ENCODE assay signal across 26 cellular contexts in genomic region chr6:26362836-26363220, GRCh38. TPM values are rescaled to one million over a fixed set of nuclear protein-coding genes. Genes with fewer than 3 reads are reported as not detected.
DNase-seq lines count a peak whose midpoint lies in the region; TF ChIP-seq lines count a peak whose summit lies in the region.
"Had no signal": no experiment of that assay in that cellular context is flagged by ENCODE, and none has a peak within 500 bp of the region (broad histone marks: within the 10 kb centered on the region; RNA-seq: fewer than 3 reads in every experiment).

No MANE protein-coding gene starts in this region.

- BruUV-seq in OCI-LY7 (replicated peaks; lab: Mats Ljungman, UMichigan), result no TSS peak

- H3K4me1 ChIP-seq in HEK293 (ENCODE audit: control insufficient read depth, insufficient read depth, low read length) (peaks cover 8% of the 10 kb centered on the region), OCI-LY7 (ENCODE audit: insufficient read depth, low read length, poor library complexity, severe bottlenecking) (peaks cover 81% of the 10 kb centered on the region)

- H3K9me3 Mint-ChIP-seq in activated naive CD8-positive, alpha-beta T cell (ENCODE audit: low read depth), result no peaks in the 10 kb centered on the region
- no peaks in the 10 kb centered on the region for H3K9me3 Mint-ChIP-seq in activated naive CD8-positive, alpha-beta T cell treated with anti-CD3 and anti-CD28 coated beads for 36 hours
- H3K9me3 Mint-ChIP-seq in neural crest cell, result no peaks in the 10 kb centered on the region
- H3K9me3 Mint-ChIP-seq: activated CD4-positive, alpha-beta T cell treated with anti-CD3 and anti-CD28 coated beads, Interleukin-2, amount 10 ng/mL, durations not matched to agents 24 days and 14 days; activated T-helper 2 cell treated with anti-CD3 and anti-CD28 coated beads, Interferon-gamma antibody, Interleukin-2, Interleukin-4, amounts not matched to agents 10 μg/mL and 5 μg/mL and 100 μg/mL, durations not matched to agents 14 hours and 24 hours and 36 hours had no signal

- H3K4me3 Mint-ChIP-seq in activated naive CD8-positive, alpha-beta T cell, result peak overlapping the region; percentile 24
- no peak overlapping the region for H3K4me3 Mint-ChIP-seq in activated naive CD8-positive, alpha-beta T cell treated with anti-CD3 and anti-CD28 coated beads for 36 hours
- H3K4me3 Mint-ChIP-seq in neural crest cell, result peak overlapping the region; percentile 8

- POLR2A ChIA-PET in HEK293 (lab: Yijun Ruan, JAX) (interaction anchor here (0.8 to 1.9 kb wide), 2 partner anchors 21 to 170 kb away, joined by 3 to 8 read pairs; partner anchors contain the start of gene BTN2A2), OCI-LY7 (lab: Charles Lee) (interaction anchor here (0.7 to 2.4 kb wide), 18 partner anchors 8 to 1530 kb away, joined by 3 to 20 read pairs (median 4); partner anchors contain the start of gene HMGN4)

- H3K4me2 ChIP-seq in OCI-LY7 (ENCODE audit: low read length), result peak overlapping the region; percentile 62
- H3K4me2 ChIP-seq: BLaER1 treated with 17β-estradiol and CSF1 and Interleukin-3, amounts not matched to agents 10 nM and 100 nM had no signal

- H3K9me3 ChIP-seq in HEK293 (ENCODE audit: control insufficient read depth, insufficient read depth, low read depth, low read length) (no peaks in the 10 kb centered on the region), OCI-LY7 (ENCODE audit: low read length) (no peaks in the 10 kb centered on the region; the same call in 1 of the 2 replicates)
- H3K9me3 ChIP-seq: BLaER1 treated with 17β-estradiol and CSF1 and Interleukin-3, amounts not matched to agents 10 nM and 100 nM; heart right ventricle; suprapubic skin had no signal

- intact Hi-C loops in OCI-LY7 (cut with micrococcal nuclease; ENCODE audit: unreplicated experiment), result loop anchor here (5.0 to 10.0 kb wide), 6 partner anchors 91 to 1848 kb away; a partner anchor contains a TSS

- DNase-seq in activated naive CD8-positive, alpha-beta T cell treated with anti-CD3 and anti-CD28 coated beads for 36 hours, result no peak
- no peak for DNase-seq in OCI-LY7 (ENCODE audit: low spot score)
- DNase-seq in neural crest cell (ENCODE audit: low read depth, low spot score), result no peak
- no peak for DNase-seq in stimulated activated CD8-positive, alpha-beta memory T cell treated with anti-CD3 and anti-CD28 coated beads, Interleukin-4, amount 100 ng/mL, for 48 hours
- DNase-seq in pons (ENCODE audit: low spot score), result no peak
- DNase-seq in NCI-H2196 treated with DMSO at 0.1 percent for 48 hours (lab: John Stamatoyannopoulos, UW; ENCODE audit: unreplicated experiment), result no peak
- DNase-seq: activated CD4-positive, alpha-beta T cell treated with anti-CD3 and anti-CD28 coated beads, Interleukin-2, amount 10 ng/mL, durations not matched to agents 24 days and 14 days; brain microvascular endothelial cell; effector memory CD4-positive, alpha-beta T cell; foreskin keratinocyte; heart right ventricle; KBM-7; NCI-H1048; NCI-H187; NCI-H2171 treated with DMSO at 0.1 percent for 48 hours; NCI-H526; nucleus accumbens; small intestine; stimulated activated CD4-positive, alpha-beta T cell treated with anti-CD3 and anti-CD28 coated beads, Interleukin-1b, Interleukin-23, amount 100 ng/mL, for 48 hours; T-helper 17 cell had no signal

- H3K36me3 ChIP-seq in HEK293 (ENCODE audit: control insufficient read depth in 2 of 2, insufficient read depth in 1 of 2, low read length in 2 of 2) (no peaks in the 10 kb centered on the region), OCI-LY7 (ENCODE audit: insufficient read depth, low read length) (no peaks in the 10 kb centered on the region)
- H3K36me3 ChIP-seq: BLaER1 treated with 17β-estradiol and CSF1 and Interleukin-3, amounts not matched to agents 10 nM and 100 nM; brain microvascular endothelial cell; heart right ventricle; suprapubic skin had no signal

- H3K36me3 Mint-ChIP-seq in activated naive CD8-positive, alpha-beta T cell, result peaks cover 7% of the 10 kb centered on the region
- peaks cover 2% of the 10 kb centered on the region for H3K36me3 Mint-ChIP-seq in activated naive CD8-positive, alpha-beta T cell treated with anti-CD3 and anti-CD28 coated beads for 36 hours
- no peaks in the 10 kb centered on the region for H3K36me3 Mint-ChIP-seq in neural crest cell (ENCODE audit: low read depth)

- peak overlapping the region; percentile 92 for H3K27ac Mint-ChIP-seq in activated naive CD8-positive, alpha-beta T cell
- H3K27ac Mint-ChIP-seq in activated naive CD8-positive, alpha-beta T cell treated with anti-CD3 and anti-CD28 coated beads for 36 hours, result no peak overlapping the region
- no peak overlapping the region for H3K27ac Mint-ChIP-seq in neural crest cell (ENCODE audit: unreplicated experiment)
- H3K27ac Mint-ChIP-seq: T-helper 17 cell had no signal

- TF ChIP-seq CTCF in HEK293 (tag by site-specific recombination; IDR thresholded peaks at IDR 0.05) (no peak), OCI-LY7 (conservative IDR thresholded peaks at IDR 0.05; ENCODE audit: low read length) (no peak), neural crest cell (conservative IDR thresholded peaks at IDR 0.05) (no peak)

- peaks cover 51% of the 10 kb centered on the region for H3K4me1 Mint-ChIP-seq in activated naive CD8-positive, alpha-beta T cell (ENCODE audit: low read depth)
- H3K4me1 Mint-ChIP-seq in activated naive CD8-positive, alpha-beta T cell treated with anti-CD3 and anti-CD28 coated beads for 36 hours, result peaks cover 38% of the 10 kb centered on the region
- H3K4me1 Mint-ChIP-seq in neural crest cell, result peaks cover 3% of the 10 kb centered on the region

- H3K4me3 ChIP-seq in HEK293 (ENCODE audit: low read depth, low read length) (no peak overlapping the region), OCI-LY7 (ENCODE audit: low read depth, low read length, poor library complexity, severe bottlenecking) (peak overlapping the region; percentile 0)
- H3K4me3 ChIP-seq: BLaER1 treated with 17β-estradiol and CSF1 and Interleukin-3, amounts not matched to agents 10 nM and 100 nM; heart right ventricle; suprapubic skin had no signal

- CTCF ChIA-PET in HEK293 (lab: Yijun Ruan, JAX), result interaction anchor here (1.2 kb wide), 1 partner anchor 17 kb away, joined by 4 read pairs; no protein-coding TSS in a partner anchor
- CTCF ChIA-PET in OCI-LY7 (lab: Charles Lee; ENCODE audit: unreplicated experiment), result interaction anchor here (1.6 kb wide), 1 partner anchor 21 kb away, joined by 6 read pairs; no protein-coding TSS in a partner anchor

- no peaks in the 10 kb centered on the region for H3K9me2 ChIP-seq in OCI-LY7 (ENCODE audit: insufficient read depth, low read length)

- H3K79me2 ChIP-seq in OCI-LY7 (ENCODE audit: insufficient read depth, low read depth, low read length), result peaks cover 34% of the 10 kb centered on the region

- no peaks in the 10 kb centered on the region for H4K20me1 ChIP-seq in OCI-LY7 (ENCODE audit: insufficient read depth, low read length)
- H4K20me1 ChIP-seq: BLaER1 treated with 17β-estradiol and CSF1 and Interleukin-3, amounts not matched to agents 10 nM and 100 nM had no signal

- H3K27me3 Mint-ChIP-seq in activated naive CD8-positive, alpha-beta T cell, result no peaks in the 10 kb centered on the region
- no peaks in the 10 kb centered on the region for H3K27me3 Mint-ChIP-seq in activated naive CD8-positive, alpha-beta T cell treated with anti-CD3 and anti-CD28 coated beads for 36 hours
- H3K27me3 Mint-ChIP-seq in neural crest cell (ENCODE audit: low read depth), result no peaks in the 10 kb centered on the region
- H3K27me3 Mint-ChIP-seq: activated CD4-positive, alpha-beta T cell treated with anti-CD3 and anti-CD28 coated beads, Interleukin-2, amount 10 ng/mL, durations not matched to agents 24 days and 14 days; T-helper 17 cell had no signal

- H3K27ac ChIP-seq in HEK293 (ENCODE audit: extremely low read depth, low read depth, low read length) (no peak overlapping the region), OCI-LY7 (ENCODE audit: low read depth, low read length, poor library complexity, severe bottlenecking) (peak overlapping the region; percentile 96)
- H3K27ac ChIP-seq: BLaER1 treated with 17β-estradiol and CSF1 and Interleukin-3, amounts not matched to agents 10 nM and 100 nM; brain microvascular endothelial cell; foreskin keratinocyte; heart right ventricle; RWPE1; suprapubic skin had no signal

- peak overlapping the region; percentile 56; the same call in 1 of the 2 replicates for H2AFZ ChIP-seq in OCI-LY7 (ENCODE audit: low read length)

TF ChIP-seq in HEK293, 187 proteins besides CTCF, POLR2A, EP300 and RAD21 (continues in another document):
- TF ChIP-seq ZNF280D (tag by site-specific recombination; IDR thresholded peaks at IDR 0.05), result no peak

RNA-seq across cellular contexts. Expression of gene BTN3A2, which starts 2.2 kb away (rescaled TPM):
- 10 to 100 TPM; 25.6 to 27.0 TPM for total RNA-seq in activated naive CD8-positive, alpha-beta T cell treated with anti-CD3 and anti-CD28 coated beads for 36 hours
- 47.9 and 54.5 TPM in 2 replicates for total RNA-seq in OCI-LY7 (2014; rRNA removed; shearing (Covaris generic))
- total RNA-seq in OCI-LY7 (2022) (70.8 and 95.7 TPM in 2 replicates), neural crest cell (9.6 and 12.5 TPM in 2 replicates)

RNA-seq across cellular contexts. Expression of gene BTN2A2, which starts 20.1 kb away (rescaled TPM):
- 10 to 100 TPM; 12.8 to 14.9 TPM for total RNA-seq in activated naive CD8-positive, alpha-beta T cell treated with anti-CD3 and anti-CD28 coated beads for 36 hours
- total RNA-seq in OCI-LY7 (2014; rRNA removed; shearing (Covaris generic)), result 42.0 and 45.1 TPM in 2 replicates
- 35.0 and 44.8 TPM in 2 replicates for total RNA-seq in OCI-LY7 (2022)
- total RNA-seq in neural crest cell, result 24.5 and 25.0 TPM in 2 replicates

RNA-seq across cellular contexts. Expression of gene BTN3A1, which starts 39.2 kb away (rescaled TPM):
- 10 to 100 TPM; 19.0 to 20.7 TPM for total RNA-seq in activated naive CD8-positive, alpha-beta T cell treated with anti-CD3 and anti-CD28 coated beads for 36 hours
- 33.4 and 34.6 TPM in 2 replicates for total RNA-seq in OCI-LY7 (2014; rRNA removed; shearing (Covaris generic))
- total RNA-seq in OCI-LY7 (2022) (33.3 and 46.5 TPM in 2 replicates), neural crest cell (12.7 and 13.8 TPM in 2 replicates)
